ENCODE assay signal across 1 cellular context in the genomic region with DNA sequence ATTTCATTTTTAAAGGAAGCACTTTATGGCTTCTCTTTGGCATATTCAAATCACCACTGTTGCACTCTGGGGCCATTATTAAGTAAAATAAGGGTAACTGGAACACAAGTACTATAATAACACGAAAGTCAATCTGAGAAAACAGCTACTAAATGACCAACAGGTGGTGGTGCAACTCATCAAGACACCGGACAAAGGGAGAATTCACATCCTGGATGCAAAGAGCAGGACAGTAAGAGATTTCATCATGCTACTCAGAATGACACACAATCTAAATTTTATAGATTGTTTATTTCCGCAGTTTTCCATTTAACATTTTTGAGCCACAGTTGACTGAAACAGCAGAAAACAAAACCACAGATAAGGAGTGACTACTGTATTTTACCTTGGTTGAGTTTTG.
TF ChIP-seq lines count a peak whose summit lies in the region.

No MANE protein-coding gene starts in this region.

TF ChIP-seq in K562, 482 proteins besides CTCF, POLR2A, EP300 and RAD21 (continued from another document):
- TF ChIP-seq ZBTB9 (CRISPR knock-in tag; IDR thresholded peaks at IDR 0.05) (no peak), NCOR1 (IDR thresholded peaks at IDR 0.05) (no peak), CEBPB (tag; IDR thresholded peaks at IDR 0.05) (0 out of 2 replicates have a peak, but pooled peaks have one; percentile 7), ZNF175 (CRISPR knock-in tag; IDR thresholded peaks at IDR 0.05; ENCODE audit: low read depth) (0 out of 2 replicates have a peak, but pooled peaks have one; percentile 49), ILF3 (IDR thresholded peaks at IDR 0.05; ENCODE audit: borderline replicate concordance) (no peak), FOXP1 (CRISPR knock-in tag; IDR thresholded peaks at IDR 0.05) (no peak), DMBX1 (CRISPR knock-in tag; IDR thresholded peaks at IDR 0.05; ENCODE audit: borderline replicate concordance) (no peak), BACH1 (tag; IDR thresholded peaks at IDR 0.05) (no peak), ETV1 (tag; conservative IDR thresholded peaks at IDR 0.05; ENCODE audit: low read depth) (peak; percentile 69), ARID1B (IDR thresholded peaks at IDR 0.05) (no peak), ATF4 (CRISPR knock-in tag; IDR thresholded peaks at IDR 0.05) (peak; percentile 72; the same call in 1 of the 2 replicates), RBFOX2 (IDR thresholded peaks at IDR 0.05; ENCODE audit: low read depth, low read length) (no peak), TAF15 (IDR thresholded peaks at IDR 0.05; ENCODE audit: low read depth, low read length) (no peak)
- TF ChIP-seq, protein P1, sequence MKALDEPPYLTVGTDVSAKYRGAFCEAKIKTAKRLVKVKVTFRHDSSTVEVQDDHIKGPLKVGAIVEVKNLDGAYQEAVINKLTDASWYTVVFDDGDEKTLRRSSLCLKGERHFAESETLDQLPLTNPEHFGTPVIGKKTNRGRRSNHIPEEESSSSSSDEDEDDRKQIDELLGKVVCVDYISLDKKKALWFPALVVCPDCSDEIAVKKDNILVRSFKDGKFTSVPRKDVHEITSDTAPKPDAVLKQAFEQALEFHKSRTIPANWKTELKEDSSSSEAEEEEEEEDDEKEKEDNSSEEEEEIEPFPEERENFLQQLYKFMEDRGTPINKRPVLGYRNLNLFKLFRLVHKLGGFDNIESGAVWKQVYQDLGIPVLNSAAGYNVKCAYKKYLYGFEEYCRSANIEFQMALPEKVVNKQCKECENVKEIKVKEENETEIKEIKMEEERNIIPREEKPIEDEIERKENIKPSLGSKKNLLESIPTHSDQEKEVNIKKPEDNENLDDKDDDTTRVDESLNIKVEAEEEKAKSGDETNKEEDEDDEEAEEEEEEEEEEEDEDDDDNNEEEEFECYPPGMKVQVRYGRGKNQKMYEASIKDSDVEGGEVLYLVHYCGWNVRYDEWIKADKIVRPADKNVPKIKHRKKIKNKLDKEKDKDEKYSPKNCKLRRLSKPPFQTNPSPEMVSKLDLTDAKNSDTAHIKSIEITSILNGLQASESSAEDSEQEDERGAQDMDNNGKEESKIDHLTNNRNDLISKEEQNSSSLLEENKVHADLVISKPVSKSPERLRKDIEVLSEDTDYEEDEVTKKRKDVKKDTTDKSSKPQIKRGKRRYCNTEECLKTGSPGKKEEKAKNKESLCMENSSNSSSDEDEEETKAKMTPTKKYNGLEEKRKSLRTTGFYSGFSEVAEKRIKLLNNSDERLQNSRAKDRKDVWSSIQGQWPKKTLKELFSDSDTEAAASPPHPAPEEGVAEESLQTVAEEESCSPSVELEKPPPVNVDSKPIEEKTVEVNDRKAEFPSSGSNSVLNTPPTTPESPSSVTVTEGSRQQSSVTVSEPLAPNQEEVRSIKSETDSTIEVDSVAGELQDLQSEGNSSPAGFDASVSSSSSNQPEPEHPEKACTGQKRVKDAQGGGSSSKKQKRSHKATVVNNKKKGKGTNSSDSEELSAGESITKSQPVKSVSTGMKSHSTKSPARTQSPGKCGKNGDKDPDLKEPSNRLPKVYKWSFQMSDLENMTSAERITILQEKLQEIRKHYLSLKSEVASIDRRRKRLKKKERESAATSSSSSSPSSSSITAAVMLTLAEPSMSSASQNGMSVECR (CRISPR knock-in tag; IDR thresholded peaks at IDR 0.05): no peak
TF ChIP-seq in K562: peak in this region for 8.
